ENCODE assay signal across 17 cellular contexts in genomic region chr16:71352963-71353460, GRCh38. TPM values are rescaled to one million over a fixed set of nuclear protein-coding genes. Genes with fewer than 3 reads are reported as not detected.
A peak's percentile ranks its signal among the peaks of the same experiment; 100 is the strongest.
DNase-seq lines count a peak whose midpoint lies in the region; ATAC-seq and TF ChIP-seq lines count a peak whose summit lies in the region.
"Had no signal": no experiment of that assay in that cellular context is flagged by ENCODE, and none has a peak within 500 bp of the region (broad histone marks: within the 10 kb centered on the region; RNA-seq: fewer than 3 reads in every experiment).

No MANE protein-coding gene starts in this region.

- no peaks in the 10 kb centered on the region for H3K27me3 ChIP-seq in lung (ENCODE audit: control insufficient read depth, insufficient read depth)

- no peaks in the 10 kb centered on the region for H3K36me3 ChIP-seq in lung (ENCODE audit: control insufficient read depth in 2 of 2, insufficient read depth in 2 of 2, low read length in 2 of 2)

- 79 to 96% methylated on average over 1 of the region's 1 CpG for WGBS in lung, 2 donors

- ATAC-seq in lung (ENCODE audit: insufficient read depth, low FRiP score) = no peak
- ATAC-seq: A549, GM23338, HCT116 had no signal

- peaks cover 0 to 2% of the 10 kb centered on the region in 2 donors for H3K9me3 ChIP-seq in lung (ENCODE audit: control insufficient read depth in 2 of 2, insufficient read depth in 1 of 2, low read length in 1 of 2)
- H3K9me3 ChIP-seq: A549 had no signal

- H3K4me3 ChIP-seq in coronary artery (no peak overlapping the region), lung (peak overlapping the region; percentile 7)
- H3K4me3 ChIP-seq: A549, GM23338 had no signal

- TF ChIP-seq CTCF in coronary artery (IDR thresholded peaks at IDR 0.05) = no peak
- no peak for TF ChIP-seq CTCF in lung (IDR thresholded peaks at IDR 0.05; ENCODE audit: control extremely low read depth, extremely low read depth)

- peaks cover 0 to 3% of the 10 kb centered on the region in 2 donors for H3K4me1 ChIP-seq in lung (ENCODE audit: control insufficient read depth in 2 of 2, insufficient read depth in 2 of 2, low read length in 2 of 2)

- peak; percentile 11 for DNase-seq in activated CD8-positive, alpha-beta memory T cell treated with anti-CD3 and anti-CD28 coated beads for 24 hours
- no peak for DNase-seq in activated CD8-positive, alpha-beta memory T cell treated with anti-CD3 and anti-CD28 coated beads, Interleukin-2, amount 50 U/mL, for 48 hours
- DNase-seq in coronary artery (ENCODE audit: low spot score) (peak; percentile 22), lung (ENCODE audit: low spot score) (no peak), foreskin melanocyte (no peak), putamen (ENCODE audit: low spot score) (no peak)
- DNase-seq in activated T-cell treated with anti-CD3 and anti-CD28 coated beads, Interleukin-2, amount 50 U/mL, for 1 hour = no peak
- DNase-seq: AML-193; CD4-positive, alpha-beta memory T cell; DMS79 treated with DMSO at 0.1 percent for 48 hours; GF-D8; HFFc6 had no signal

- H3K27ac ChIP-seq in coronary artery (no peak overlapping the region), lung (ENCODE audit: low read depth in 1 of 2, low read length in 1 of 2) (no peak overlapping the region)
- H3K27ac ChIP-seq: 22Rv1, A549, C4-2B had no signal

RNA-seq across cellular contexts. Expression of gene CALB2, which starts 5.5 kb away (rescaled TPM):
- total RNA-seq in lung = 1 to 10 TPM in 1 of 2 donors, under 1 TPM in 1; 0.68 to 1.7 TPM
- 10 to 100 TPM in 1 of 2 donors, under 1 TPM in 1; 0.02 to 11.7 TPM for polyA plus RNA-seq in lung
- total RNA-seq: CD4-positive, alpha-beta memory T cell had no signal
- polyA plus RNA-seq: CD4-positive, alpha-beta memory T cell had no signal

Comparison
In these comparisons a context has a peak if more than half of its experiments do, and no peak if none do; other contexts are left out.
1. DNase-seq: peak in activated CD8-positive, alpha-beta memory T cell treated with anti-CD3 and anti-CD28 coated beads for 24 hours (single experiment) and coronary artery (single experiment); none in activated CD8-positive, alpha-beta memory T cell treated with anti-CD3 and anti-CD28 coated beads, Interleukin-2, amount 50 U/mL, for 48 hours (single experiment), lung (single experiment), foreskin melanocyte (single experiment), activated T-cell treated with anti-CD3 and anti-CD28 coated beads, Interleukin-2, amount 50 U/mL, for 1 hour (single experiment) and putamen (single experiment).